Comparison of ENCODE assay signal across 1 cellular context in genomic region chr2:152343426-152343825, GRCh38.
TF ChIP-seq lines count a peak whose summit lies in the region.

No MANE protein-coding gene starts in this region.

TF ChIP-seq in HepG2, 621 proteins besides CTCF, POLR2A, EP300 and RAD21:
- TF ChIP-seq ZNF614 (CRISPR knock-in tag; IDR thresholded peaks at IDR 0.05; ENCODE audit: borderline replicate concordance) (no peak), ZNF761 (CRISPR knock-in tag; conservative IDR thresholded peaks at IDR 0.05) (0 out of 2 replicates have a peak, but pooled peaks have one; percentile 16)
